11 cellular contexts compared by ENCODE assay signal in the genomic region with DNA sequence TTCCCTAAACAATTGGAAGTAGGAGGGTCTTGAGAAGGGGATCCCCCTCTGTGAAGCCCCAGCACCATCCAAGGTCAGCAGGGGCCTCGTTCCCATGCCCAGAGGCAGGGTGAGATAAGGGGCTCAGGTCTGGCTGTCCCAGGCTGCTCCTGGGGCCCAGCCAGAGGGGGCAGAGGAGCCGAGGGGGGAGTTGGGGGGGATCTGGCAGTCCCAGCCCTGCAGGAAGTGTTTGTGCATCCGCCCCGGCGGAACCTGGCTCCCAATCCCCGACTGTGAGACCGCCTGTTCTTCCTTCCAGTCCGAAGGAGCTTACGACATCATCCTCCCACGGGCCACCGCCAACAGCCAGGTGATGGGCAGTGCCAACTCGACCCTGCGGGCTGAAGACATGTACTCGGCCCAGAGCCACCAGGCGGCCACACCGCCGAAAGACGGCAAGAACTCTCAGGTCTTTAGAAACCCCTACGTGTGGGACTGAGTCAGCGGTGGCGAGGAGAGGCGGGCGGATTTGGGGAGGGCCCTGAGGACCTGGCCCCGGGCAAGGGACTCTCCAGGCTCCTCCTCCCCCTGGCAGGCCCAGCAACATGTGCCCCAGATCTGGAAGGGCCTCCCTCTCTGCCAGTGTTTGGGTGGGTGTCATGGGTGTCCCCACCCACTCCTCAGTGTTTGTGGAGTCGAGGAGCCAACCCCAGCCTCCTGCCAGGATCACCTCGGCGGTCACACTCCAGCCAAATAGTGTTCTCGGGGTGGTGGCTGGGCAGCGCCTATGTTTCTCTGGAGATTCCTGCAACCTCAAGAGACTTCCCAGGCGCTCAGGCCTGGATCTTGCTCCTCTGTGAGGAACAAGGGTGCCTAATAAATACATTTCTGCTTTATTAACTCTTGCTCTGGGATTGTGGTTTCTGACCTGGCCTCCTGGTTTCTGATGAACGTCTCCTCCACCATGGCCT. TPM values are rescaled to one million over a fixed set of nuclear protein-coding genes. Genes with fewer than 3 reads are reported as not detected.
DNase-seq lines count a peak whose midpoint lies in the region; ATAC-seq lines count a peak whose summit lies in the region.
"Had no signal": no experiment of that assay in that cellular context is flagged by ENCODE, and none has a peak within 500 bp of the region (broad histone marks: within the 10 kb centered on the region; RNA-seq: fewer than 3 reads in every experiment).

No MANE protein-coding gene starts in this region.

- DNase-seq in caudate nucleus (lab: John Stamatoyannopoulos, UW): peak in 7 of 61 donors; percentile 23 to 96 (median 25)
- no peak for DNase-seq in natural killer cell treated with Interleukin-12 subunit alpha and Interleukin-12 subunit beta and Interleukin-15 and Interleukin-18, amount 100 ng/mL, for 72 hours (ENCODE audit: low spot score)
- no peak for DNase-seq in NCI-H2029 treated with DMSO at 0.1 percent for 48 hours (lab: John Stamatoyannopoulos, UW)
- no peak for DNase-seq in NCI-H1436 treated with DMSO at 0.1 percent for 48 hours (lab: John Stamatoyannopoulos, UW)
- no peak for DNase-seq in NCI-H187 (lab: John Stamatoyannopoulos, UW)
- DNase-seq: DMS153 had no signal

- H3K4me1 Mint-ChIP-seq in natural killer cell treated with Interleukin-12 subunit alpha and Interleukin-12 subunit beta and Interleukin-15 and Interleukin-18, amount 100 ng/mL, for 72 hours (ENCODE audit: low read depth in 2 of 2): no peaks in the 10 kb centered on the region
- H3K4me1 Mint-ChIP-seq: activated naive CD4-positive, alpha-beta T cell treated with anti-CD3 and anti-CD28 coated beads, Interleukin-2, amount 50 U/mL, for 24 hours had no signal

- H3K9ac ChIP-seq in BLaER1 treated with 17β-estradiol and CSF1 and Interleukin-3, amounts not matched to agents 10 nM and 100 nM: peak overlapping the region in 9 of 11 experiments; percentile 19 to 67 (median 54); a peak in 15 of 22 replicates

- H4K20me1 ChIP-seq in BLaER1 treated with 17β-estradiol and CSF1 and Interleukin-3, amounts not matched to agents 10 nM and 100 nM: no peaks in the 10 kb centered on the region

- H3K27ac ChIP-seq in BLaER1 treated with 17β-estradiol and CSF1 and Interleukin-3, amounts not matched to agents 10 nM and 100 nM: peak overlapping the region in 10 of 11 experiments; percentile 4 to 70 (median 55); a peak in 18 of 22 replicates
- H3K27ac ChIP-seq in caudate nucleus (ENCODE audit: low read depth, low read length): peak overlapping the region; percentile 30

- H3K4me3 ChIP-seq in BLaER1 treated with 17β-estradiol and CSF1 and Interleukin-3, amounts not matched to agents 10 nM and 100 nM: peak overlapping the region in 3 of 10 experiments; percentile 27 to 32 (median 28); a peak in 4 of 20 replicates

- H3K36me3 ChIP-seq in BLaER1 treated with 17β-estradiol and CSF1 and Interleukin-3, amounts not matched to agents 10 nM and 100 nM: peaks cover 0 to 4% (median 0%) of the 10 kb centered on the region in 11 experiments; a peak in 1 of 22 replicates

- H3K4me2 ChIP-seq in BLaER1 treated with 17β-estradiol and CSF1 and Interleukin-3, amounts not matched to agents 10 nM and 100 nM: peak overlapping the region; percentile 70 to 96 (median 90)

- no peaks in the 10 kb centered on the region for H3K27me3 ChIP-seq in BLaER1 treated with 17β-estradiol and CSF1 and Interleukin-3, amounts not matched to agents 10 nM and 100 nM

- ATAC-seq in GM21619 (IDR thresholded peaks at IDR 0.05; ENCODE audit: unreplicated experiment) (peak; percentile 54), HG02678 (IDR thresholded peaks at IDR 0.05; ENCODE audit: unreplicated experiment) (no peak)
- ATAC-seq in natural killer cell treated with Interleukin-12 subunit alpha and Interleukin-12 subunit beta and Interleukin-15 and Interleukin-18, amount 100 ng/mL, for 72 hours: peak; percentile 55 to 56

- peaks cover 53 to 78% (median 68%) of the 10 kb centered on the region in 10 experiments for H3K4me1 ChIP-seq in BLaER1 treated with 17β-estradiol and CSF1 and Interleukin-3, amounts not matched to agents 10 nM and 100 nM

- H3K9me3 ChIP-seq in BLaER1 treated with 17β-estradiol and CSF1 and Interleukin-3, amounts not matched to agents 10 nM and 100 nM (replicated peaks in 1 of 11): no peaks in the 10 kb centered on the region

- H3K4me3 Mint-ChIP-seq in natural killer cell treated with Interleukin-12 subunit alpha and Interleukin-12 subunit beta and Interleukin-15 and Interleukin-18, amount 100 ng/mL, for 72 hours: no peak overlapping the region
- H3K4me3 Mint-ChIP-seq: activated naive CD4-positive, alpha-beta T cell treated with anti-CD3 and anti-CD28 coated beads, Interleukin-2, amount 50 U/mL, for 24 hours had no signal

- no peaks in the 10 kb centered on the region for H3K9me3 Mint-ChIP-seq in natural killer cell treated with Interleukin-12 subunit alpha and Interleukin-12 subunit beta and Interleukin-15 and Interleukin-18, amount 100 ng/mL, for 72 hours
- H3K9me3 Mint-ChIP-seq: activated naive CD4-positive, alpha-beta T cell treated with anti-CD3 and anti-CD28 coated beads, Interleukin-2, amount 50 U/mL, for 24 hours had no signal

- no peaks in the 10 kb centered on the region for H3K27me3 Mint-ChIP-seq in natural killer cell treated with Interleukin-12 subunit alpha and Interleukin-12 subunit beta and Interleukin-15 and Interleukin-18, amount 100 ng/mL, for 72 hours

- no peak overlapping the region for H3K27ac Mint-ChIP-seq in natural killer cell treated with Interleukin-12 subunit alpha and Interleukin-12 subunit beta and Interleukin-15 and Interleukin-18, amount 100 ng/mL, for 72 hours
- H3K27ac Mint-ChIP-seq: activated naive CD4-positive, alpha-beta T cell treated with anti-CD3 and anti-CD28 coated beads, Interleukin-2, amount 50 U/mL, for 24 hours had no signal

- H3K36me3 Mint-ChIP-seq in natural killer cell treated with Interleukin-12 subunit alpha and Interleukin-12 subunit beta and Interleukin-15 and Interleukin-18, amount 100 ng/mL, for 72 hours: no peaks in the 10 kb centered on the region
- H3K36me3 Mint-ChIP-seq: activated naive CD4-positive, alpha-beta T cell treated with anti-CD3 and anti-CD28 coated beads, Interleukin-2, amount 50 U/mL, for 24 hours had no signal

RNA-seq across cellular contexts. Expression of a gene that starts 14.9 kb away (rescaled TPM):
- under 1 TPM in 1 of 2 donors, not detected in 1; 0.25 TPM for total RNA-seq in natural killer cell treated with Interleukin-12 subunit alpha and Interleukin-12 subunit beta and Interleukin-15 and Interleukin-18, amount 100 ng/mL, for 72 hours

RNA-seq across cellular contexts. Expression of a gene that starts 19.6 kb away (rescaled TPM):
- 10 to 100 TPM; 17.6 to 43.7 TPM for total RNA-seq in natural killer cell treated with Interleukin-12 subunit alpha and Interleukin-12 subunit beta and Interleukin-15 and Interleukin-18, amount 100 ng/mL, for 72 hours
- total RNA-seq: fibroblast of villous mesenchyme had no signal
